ENCODE assay signal across 28 cellular contexts in genomic region chr10:94276140-94276539, GRCh38.
"Had no signal": no experiment of that assay in that cellular context is flagged by ENCODE, and none has a peak within 500 bp of the region (broad histone marks: within the 10 kb centered on the region; RNA-seq: fewer than 3 reads in every experiment).

No MANE protein-coding gene starts in this region.

- H3K4me3 Mint-ChIP-seq: activated CD4-positive, alpha-beta memory T cell treated with anti-CD3 and anti-CD28 coated beads for 36 hours; activated CD4-positive, alpha-beta T cell treated with anti-CD3 and anti-CD28 coated beads for 36 hours; activated CD4-positive, alpha-beta T cell treated with anti-CD3 and anti-CD28 coated beads, Interleukin-2, amount 10 ng/mL, durations not matched to agents 24 days and 14 days; activated CD8-positive, alpha-beta memory T cell treated with anti-CD3 and anti-CD28 coated beads, Interleukin-2, amount 10 ng/mL, durations not matched to agents 7 days and 5 days; activated CD8-positive, alpha-beta T cell treated with anti-CD3 and anti-CD28 coated beads, Interleukin-2, amount 10 ng/mL, durations not matched to agents 7 days and 5 days; activated naive CD4-positive, alpha-beta T cell treated with anti-CD3 and anti-CD28 coated beads, Interleukin-2, amount 10 ng/mL, durations not matched to agents 7 days and 5 days; activated naive CD8-positive, alpha-beta T cell treated with anti-CD3 and anti-CD28 coated beads, Interleukin-2, amount 10 ng/mL, durations not matched to agents 7 days and 5 days; activated T-helper 1 cell treated with anti-CD3 and anti-CD28 coated beads, Interleukin-12 subunit alpha, Interleukin-12 subunit beta, Interleukin-2, Interleukin-4 antibody, amounts not matched to agents 30 ng/mL and 10 ng/mL and 1 ng/mL, durations not matched to agents 14 hours and 24 hours and 36 hours; effector memory CD8-positive, alpha-beta T cell had no signal

- H3K27ac Mint-ChIP-seq: activated CD4-positive, alpha-beta memory T cell treated with anti-CD3 and anti-CD28 coated beads for 36 hours; activated CD4-positive, alpha-beta T cell treated with anti-CD3 and anti-CD28 coated beads for 36 hours; activated CD4-positive, alpha-beta T cell treated with anti-CD3 and anti-CD28 coated beads, Interleukin-2, amount 10 ng/mL, durations not matched to agents 24 days and 14 days; activated CD8-positive, alpha-beta memory T cell treated with anti-CD3 and anti-CD28 coated beads, Interleukin-2, amount 10 ng/mL, durations not matched to agents 7 days and 5 days; activated CD8-positive, alpha-beta T cell treated with anti-CD3 and anti-CD28 coated beads, Interleukin-2, amount 10 ng/mL, durations not matched to agents 7 days and 5 days; activated naive CD4-positive, alpha-beta T cell treated with anti-CD3 and anti-CD28 coated beads, Interleukin-2, amount 10 ng/mL, durations not matched to agents 7 days and 5 days; activated naive CD4-positive, alpha-beta T cell treated with anti-CD3 and anti-CD28 coated beads, Interleukin-2, amount 50 U/mL, for 72 hours; activated naive CD8-positive, alpha-beta T cell treated with anti-CD3 and anti-CD28 coated beads, Interleukin-2, amount 10 ng/mL, durations not matched to agents 7 days and 5 days; activated T-helper 1 cell treated with anti-CD3 and anti-CD28 coated beads, Interleukin-12 subunit alpha, Interleukin-12 subunit beta, Interleukin-2, Interleukin-4 antibody, amounts not matched to agents 30 ng/mL and 10 ng/mL and 1 ng/mL, durations not matched to agents 14 hours and 24 hours and 36 hours; activated T-helper 2 cell treated with anti-CD3 and anti-CD28 coated beads, Interferon-gamma antibody, Interleukin-2, Interleukin-4, amounts not matched to agents 10 μg/mL and 5 μg/mL and 100 μg/mL, durations not matched to agents 14 hours and 24 hours and 36 hours; effector memory CD8-positive, alpha-beta T cell had no signal

- H3K36me3 Mint-ChIP-seq: activated CD4-positive, alpha-beta memory T cell treated with anti-CD3 and anti-CD28 coated beads for 36 hours; activated CD8-positive, alpha-beta memory T cell treated with anti-CD3 and anti-CD28 coated beads, Interleukin-2, amount 10 ng/mL, durations not matched to agents 7 days and 5 days; activated naive CD4-positive, alpha-beta T cell treated with anti-CD3 and anti-CD28 coated beads, Interleukin-2, amount 10 ng/mL, durations not matched to agents 7 days and 5 days; activated naive CD8-positive, alpha-beta T cell treated with anti-CD3 and anti-CD28 coated beads, Interleukin-2, amount 10 ng/mL, durations not matched to agents 7 days and 5 days had no signal

- H3K9me3 Mint-ChIP-seq: activated CD4-positive, alpha-beta T cell treated with anti-CD3 and anti-CD28 coated beads, Interleukin-2, amount 10 ng/mL, durations not matched to agents 24 days and 14 days had no signal

- ATAC-seq: activated CD4-positive, alpha-beta T cell treated with anti-CD3 and anti-CD28 coated beads for 36 hours; activated CD8-positive, alpha-beta memory T cell treated with anti-CD3 and anti-CD28 coated beads, Interleukin-2, amount 10 ng/mL, durations not matched to agents 7 days and 5 days; activated CD8-positive, alpha-beta T cell treated with anti-CD3 and anti-CD28 coated beads, Interleukin-2, amount 10 ng/mL, durations not matched to agents 7 days and 5 days; activated naive CD4-positive, alpha-beta T cell treated with anti-CD3 and anti-CD28 coated beads, Interleukin-2, amount 50 U/mL, for 72 hours; effector memory CD8-positive, alpha-beta T cell; esophagus mucosa; foreskin keratinocyte; gastrocnemius medialis had no signal

- H3K4me3 ChIP-seq: ascending aorta, gastrocnemius medialis had no signal

- H3K9me3 ChIP-seq: gastrocnemius medialis had no signal

- H3K36me3 ChIP-seq: gastrocnemius medialis had no signal

- H3K4me1 Mint-ChIP-seq: activated CD4-positive, alpha-beta T cell treated with anti-CD3 and anti-CD28 coated beads for 36 hours; activated naive CD4-positive, alpha-beta T cell treated with anti-CD3 and anti-CD28 coated beads, Interleukin-2, amount 10 ng/mL, durations not matched to agents 7 days and 5 days had no signal

- DNase-seq: activated CD4-positive, alpha-beta memory T cell treated with anti-CD3 and anti-CD28 coated beads for 36 hours; activated CD4-positive, alpha-beta T cell treated with anti-CD3 and anti-CD28 coated beads for 36 hours; activated CD4-positive, alpha-beta T cell treated with anti-CD3 and anti-CD28 coated beads, Interleukin-2, amount 10 ng/mL, durations not matched to agents 24 days and 14 days; activated CD4-positive, CD25-positive, alpha-beta regulatory T cell; activated CD4-positive, CD25-positive, alpha-beta regulatory T cell treated with anti-CD3 and anti-CD28 coated beads, Interleukin-2, amount 50 U/mL, for 72 hours; activated CD8-positive, alpha-beta memory T cell treated with anti-CD3 and anti-CD28 coated beads, Interleukin-2, amount 10 ng/mL, durations not matched to agents 7 days and 5 days; activated CD8-positive, alpha-beta memory T cell treated with anti-CD3 and anti-CD28 coated beads, Interleukin-2, amount 50 U/mL, for 4 hours; activated CD8-positive, alpha-beta T cell treated with anti-CD3 and anti-CD28 coated beads, Interleukin-2, amount 10 ng/mL, durations not matched to agents 7 days and 5 days; activated gamma-delta T cell; activated naive CD4-positive, alpha-beta T cell; activated naive CD4-positive, alpha-beta T cell treated with anti-CD3 and anti-CD28 coated beads, Interleukin-2, amount 10 ng/mL, durations not matched to agents 7 days and 5 days; activated naive CD8-positive, alpha-beta T cell treated with anti-CD3 and anti-CD28 coated beads, Interleukin-2, amount 10 ng/mL, durations not matched to agents 7 days and 5 days; activated T-cell treated with anti-CD3 and anti-CD28 coated beads, Interleukin-2, amount 50 U/mL, for 1 hour; activated T-cell treated with anti-CD3 and anti-CD28 coated beads, Interleukin-2, amount 50 U/mL, for 48 hours; caudate nucleus; cortex of kidney; dermis blood vessel endothelial cell; effector CD4-positive, alpha-beta T cell; effector memory CD8-positive, alpha-beta T cell; foreskin keratinocyte; gastrocnemius medialis; glutamatergic neuron; T-helper 2 cell had no signal

- H3K27ac ChIP-seq: foreskin keratinocyte had no signal

- H3K4me1 ChIP-seq: foreskin keratinocyte had no signal

- H3K27me3 ChIP-seq: ascending aorta, gastrocnemius medialis had no signal
